25 cellular contexts compared by ENCODE assay signal in the genomic region with DNA sequence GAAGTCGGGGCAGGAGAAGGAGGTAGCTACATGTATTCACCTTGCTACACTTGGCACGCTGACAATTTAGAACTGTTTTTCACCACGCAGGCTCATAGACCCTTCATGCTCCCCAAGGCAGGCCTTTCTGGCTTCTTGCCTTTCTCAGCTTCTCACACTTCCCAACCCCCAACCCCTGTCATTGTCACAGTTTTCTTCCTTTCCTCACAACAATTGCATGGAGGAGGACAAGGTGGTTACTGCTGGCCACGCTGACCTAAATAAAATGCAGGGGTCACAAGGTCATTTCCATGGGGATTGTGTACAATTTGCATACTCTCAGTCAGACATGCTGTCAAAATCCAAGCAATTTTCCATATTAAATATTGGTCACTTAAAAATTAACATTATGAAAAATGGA. TPM values are rescaled to one million over a fixed set of nuclear protein-coding genes. Genes with fewer than 3 reads are reported as not detected.
A peak's percentile ranks its signal among the peaks of the same experiment; 100 is the strongest.
DNase-seq lines count a peak whose midpoint lies in the region; ATAC-seq, FAIRE-seq and TF ChIP-seq lines count a peak whose summit lies in the region.
"Had no signal": no experiment of that assay in that cellular context is flagged by ENCODE, and none has a peak within 500 bp of the region (broad histone marks: within the 10 kb centered on the region; RNA-seq: fewer than 3 reads in every experiment).

No MANE protein-coding gene starts in this region.

- H4K8ac ChIP-seq in mesenchymal stem cell (ENCODE audit: low read length) = peak overlapping the region; percentile 15
- H4K8ac ChIP-seq in neuronal stem cell (ENCODE audit: low read depth, low read length) = no peak overlapping the region

- H3K9me3 ChIP-seq in K562 (replicated peaks; ENCODE audit: control insufficient read depth, insufficient read depth, low read depth, low read length) (no peaks in the 10 kb centered on the region), mesenchymal stem cell (ENCODE audit: control insufficient read depth, low read length) (no peaks in the 10 kb centered on the region), neuronal stem cell (replicated peaks in 1 of 2; ENCODE audit: control insufficient read depth in 2 of 2, insufficient read depth in 1 of 2, low read depth in 1 of 2, low read length in 2 of 2) (no peaks in the 10 kb centered on the region)

- intact Hi-C loops in K562 (cut with micrococcal nuclease) = no loop called here

- H3K79me2 ChIP-seq in K562 (ENCODE audit: control insufficient read depth, insufficient read depth, low read length) = no peaks in the 10 kb centered on the region

- H3K9me1 ChIP-seq in K562 (ENCODE audit: control insufficient read depth, insufficient read depth, low read length) = no peaks in the 10 kb centered on the region

- 18% methylated on average over 4 of the region's 4 CpGs for WGBS in K562 (ENCODE audit: insufficient coverage, low coverage, missing lambda C conversion rate)
- WGBS in mesenchymal stem cell = 79% methylated on average over 4 of the region's 4 CpGs
- WGBS in neuronal stem cell (ENCODE audit: extremely low coverage in 2 of 2, insufficient read length in 2 of 2, insufficient replicate concordance in 1 of 2), 2 donors = no CpG with 5 or more reads among the region's 4 CpGs

- FAIRE-seq in K562 (lab: Jason Lieb, UNC) = no peak
- FAIRE-seq: D721Med, G401.6 had no signal

- no peaks in the 10 kb centered on the region for H3K36me3 ChIP-seq in K562 (ENCODE audit: control insufficient read depth, insufficient read depth, low read length)
- H3K36me3 ChIP-seq in mesenchymal stem cell (ENCODE audit: control insufficient read depth in 1 of 2, insufficient read depth in 2 of 2, low read depth in 1 of 2, low read length in 2 of 2) = no peaks in the 10 kb centered on the region
- no peaks in the 10 kb centered on the region for H3K36me3 ChIP-seq in neuronal stem cell (replicated peaks in 1 of 2; ENCODE audit: control insufficient read depth in 2 of 2, insufficient read depth in 2 of 2, low read length in 2 of 2)

- H2AFZ ChIP-seq in K562 (ENCODE audit: low read depth, low read length) (peak overlapping the region; percentile 88), mesenchymal stem cell (ENCODE audit: low read depth, low read length) (no peak overlapping the region), neuronal stem cell (ENCODE audit: low read length) (peak overlapping the region; percentile 74)
- H2AFZ ChIP-seq: GM23248 had no signal

- in situ Hi-C loops in K562 (cut with MboI) = no loop called here

- H3K18ac ChIP-seq in mesenchymal stem cell (ENCODE audit: low read depth in 1 of 2, low read length in 2 of 2) (peak overlapping the region in 1 of 2 experiments; percentile 30), neuronal stem cell (ENCODE audit: low read length) (no peak overlapping the region)

- no peaks in the 10 kb centered on the region for H4K20me1 ChIP-seq in K562 (replicated peaks; ENCODE audit: control insufficient read depth, insufficient read depth, low read length)

- DNase-seq in DMS 273 (lab: John Stamatoyannopoulos, UW; ENCODE audit: unreplicated experiment) (peak; percentile 22), DMS 273 treated with DMSO at 0.1 percent for 48 hours (lab: John Stamatoyannopoulos, UW) (no peak), K562 (ENCODE audit: extremely low read depth in 1 of 4, low spot score in 3 of 4) (peak in 2 of 4 experiments; percentile 40 to 70), mesenchymal stem cell (no peak), neuronal stem cell (ENCODE audit: low spot score) (no peak), RWPE1 (ENCODE audit: low spot score) (no peak)
- DNase-seq in effector CD8-positive, alpha-beta T cell (lab: John Stamatoyannopoulos, UW) = no peak
- no peak for DNase-seq in activated CD4-positive, alpha-beta T cell treated with anti-CD3 and anti-CD28 coated beads for 1 hour
- DNase-seq: ACHN; CD4-positive, alpha-beta T cell; GM23248; H9; IMR-90; MM.1S; NCI-H1694; NCI-H2029 treated with DMSO at 0.1 percent for 48 hours; NCI-H748 treated with DMSO at 0.1 percent for 48 hours; NK-92 treated with Interleukin-12 subunit alpha and Interleukin-12 subunit beta, amount 100 ng/mL, for 24 hours; PC-3; RPMI8226; SHP77 had no signal

- no peak overlapping the region for H2BK5ac ChIP-seq in mesenchymal stem cell (ENCODE audit: low read depth, low read length, poor library complexity, severe bottlenecking)
- H2BK5ac ChIP-seq in neuronal stem cell (ENCODE audit: low read length) = no peak overlapping the region

- no peak overlapping the region for H2BK15ac ChIP-seq in mesenchymal stem cell (ENCODE audit: low read depth, poor library complexity, severe bottlenecking)
- H2BK15ac ChIP-seq in neuronal stem cell (ENCODE audit: low read length) = no peak overlapping the region

- no peak for TF ChIP-seq EP300 in K562 (IDR thresholded peaks at IDR 0.05; ENCODE audit: low read length)

- H2BK12ac ChIP-seq in mesenchymal stem cell (ENCODE audit: low read length in 2 of 2) = no peak overlapping the region
- no peak overlapping the region for H2BK12ac ChIP-seq in neuronal stem cell (ENCODE audit: low read length)

- H3K79me1 ChIP-seq in mesenchymal stem cell (replicated peaks; ENCODE audit: low read length, poor library complexity, severe bottlenecking) = peaks cover 1% of the 10 kb centered on the region
- no peaks in the 10 kb centered on the region for H3K79me1 ChIP-seq in neuronal stem cell (ENCODE audit: low read depth, low read length)

- peak overlapping the region; percentile 44 for H2AK5ac ChIP-seq in mesenchymal stem cell (ENCODE audit: low read length, severe bottlenecking)
- no peak overlapping the region for H2AK5ac ChIP-seq in neuronal stem cell (ENCODE audit: low read depth, low read length)

- peaks cover 14 to 55% of the 10 kb centered on the region in 2 experiments for H3K4me1 ChIP-seq in K562 (replicated peaks in 1 of 2; ENCODE audit: control insufficient read depth in 2 of 2, insufficient read depth in 2 of 2, low read length in 2 of 2)
- H3K4me1 ChIP-seq in mesenchymal stem cell (ENCODE audit: control insufficient read depth, insufficient read depth, low read depth, low read length) = peaks cover 2% of the 10 kb centered on the region
- peaks cover 8 to 31% of the 10 kb centered on the region in 2 donors for H3K4me1 ChIP-seq in neuronal stem cell (ENCODE audit: control insufficient read depth in 2 of 2, insufficient read depth in 1 of 2, low read depth in 1 of 2, low read length in 2 of 2)

- peak overlapping the region; percentile 43 for H3K4me2 ChIP-seq in K562 (ENCODE audit: insufficient read depth, low read length)
- H3K4me2 ChIP-seq in mesenchymal stem cell (ENCODE audit: low read length, poor library complexity, severe bottlenecking) = no peak overlapping the region
- H3K4me2 ChIP-seq in neuronal stem cell (ENCODE audit: insufficient read depth, low read length, poor library complexity, severe bottlenecking) = no peak overlapping the region
- H3K4me2 ChIP-seq: KMS-11 had no signal

- H3K23ac ChIP-seq in mesenchymal stem cell (ENCODE audit: low read length in 2 of 2) = no peak overlapping the region
- no peak overlapping the region for H3K23ac ChIP-seq in neuronal stem cell (ENCODE audit: low read depth, low read length, poor library complexity)

- H3K4me3 ChIP-seq in K562 (no peak overlapping the region), mesenchymal stem cell (ENCODE audit: insufficient read depth in 1 of 2, low read depth in 1 of 2, low read length in 2 of 2) (no peak overlapping the region), neuronal stem cell (ENCODE audit: low read length in 2 of 2) (peak overlapping the region in 1 of 2 donors; percentile 10)
- H3K4me3 ChIP-seq: GM23248 had no signal

- H3K4ac ChIP-seq in mesenchymal stem cell (ENCODE audit: low read depth in 1 of 2, low read length in 2 of 2) (no peak overlapping the region), neuronal stem cell (ENCODE audit: low read length) (no peak overlapping the region)

- POLR2A ChIA-PET in K562 (lab: Yijun Ruan, JAX) = no interaction called here
- POLR2A ChIA-PET in RWPE1 (lab: Yijun Ruan, JAX; ENCODE audit: low non-redundant PET) = no interaction called here

- peak overlapping the region; percentile 41 to 73; a peak in 3 of 4 replicates for H3K9ac ChIP-seq in K562 (ENCODE audit: insufficient read depth in 1 of 2, low read depth in 2 of 2, low read length in 2 of 2)
- H3K9ac ChIP-seq in mesenchymal stem cell (ENCODE audit: low read length) = no peak overlapping the region
- H3K9ac ChIP-seq in neuronal stem cell (ENCODE audit: low read depth, low read length, poor library complexity) = no peak overlapping the region
- H3K9ac ChIP-seq: GM23248, KMS-11 had no signal

- H3K27ac ChIP-seq in K562 (ENCODE audit: extremely low read depth, low read depth, low read length) (peak overlapping the region; percentile 55), mesenchymal stem cell (ENCODE audit: low read length, poor library complexity, severe bottlenecking) (no peak overlapping the region), neuronal stem cell (replicated peaks; ENCODE audit: low read length) (no peak overlapping the region), RWPE1 (no peak overlapping the region)
- H3K27ac ChIP-seq: 22Rv1, GM23248, KMS-11 had no signal

- ATAC-seq in K562 = peak; percentile 25
- ATAC-seq: PC-3 had no signal

- H2BK120ac ChIP-seq in mesenchymal stem cell (ENCODE audit: low read depth, low read length) = no peak overlapping the region
- no peak overlapping the region for H2BK120ac ChIP-seq in neuronal stem cell (ENCODE audit: low read depth, low read length)

- no TSS peak for BruUV-seq in K562 (replicated peaks; lab: Mats Ljungman, UMichigan)

- no peak for TF ChIP-seq POLR2A in K562 (conservative IDR thresholded peaks at IDR 0.05)

- H3K14ac ChIP-seq in mesenchymal stem cell (ENCODE audit: low read length in 2 of 2) (no peak overlapping the region), neuronal stem cell (ENCODE audit: low read length) (no peak overlapping the region)

- no peak overlapping the region for H4K91ac ChIP-seq in mesenchymal stem cell (ENCODE audit: low read length)
- no peak overlapping the region for H4K91ac ChIP-seq in neuronal stem cell (ENCODE audit: low read depth, low read length, poor library complexity)

- no peaks in the 10 kb centered on the region for H3K27me3 ChIP-seq in K562 (ENCODE audit: control insufficient read depth in 2 of 2, insufficient read depth in 2 of 2, low read length in 2 of 2)
- H3K27me3 ChIP-seq in mesenchymal stem cell (ENCODE audit: control insufficient read depth in 1 of 2, insufficient read depth in 1 of 2, low read length in 2 of 2) = no peaks in the 10 kb centered on the region
- H3K27me3 ChIP-seq in neuronal stem cell (ENCODE audit: control insufficient read depth in 3 of 3, insufficient read depth in 3 of 3, low read depth in 1 of 3, low read length in 3 of 3) = no peaks in the 10 kb centered on the region

- TF ChIP-seq CTCF in K562 (IDR thresholded peaks at IDR 0.05 in 2 of 3, conservative IDR thresholded peaks at IDR 0.05 in 1 of 3; ENCODE audit: insufficient read depth in 2 of 3, low read depth in 1 of 3, low read length in 3 of 3) (no peak), RWPE1 (conservative IDR thresholded peaks at IDR 0.05; ENCODE audit: low read depth) (no peak)

- no peak for TF ChIP-seq RAD21 in K562 (CRISPR knock-in tag; conservative IDR thresholded peaks at IDR 0.05 in 1 of 2, IDR thresholded peaks at IDR 0.05 in 1 of 2)

- CTCF ChIA-PET in K562 (lab: Yijun Ruan, JAX; ENCODE audit: low intra/inter-chr PET ratio) = no interaction called here
- CTCF ChIA-PET in RWPE1 (lab: Yijun Ruan, JAX) = no interaction called here

RNA-seq across cellular contexts. Expression of gene SSR3, which starts 44.6 kb away (rescaled TPM):
- 161 and 194 TPM in 2 replicates for total RNA-seq in K562 (2011; cell fraction: chromatin; rRNA removed; ENCODE audit: low replicate concordance)
- total RNA-seq in K562 (2011; cell fraction: nucleolus; rRNA removed) = 173 and 183 TPM in 2 replicates
- total RNA-seq in K562 (2011; cell fraction: nucleoplasm; rRNA removed) = 226 and 257 TPM in 2 replicates
- 104 and 139 TPM in 2 replicates for total RNA-seq in K562 (2014; rRNA removed)
- 330 and 368 TPM in 2 replicates for total RNA-seq in K562 (2014; rRNA removed; fragmentation: Illumina TruSeq; extraction: Trizol)
- total RNA-seq in K562 (2015; rRNA removed; fragmentation: Illumina TruSeq; extraction: Trizol) = 206 and 248 TPM in 2 replicates
- 243 and 257 TPM in 2 replicates for total RNA-seq in K562 (2021)
- polyA plus RNA-seq in K562 (2011; rRNA removed) = 354 and 388 TPM in 2 replicates
- polyA plus RNA-seq in K562 (2011; cell fraction: cytosol; rRNA removed) = 155 and 228 TPM in 2 replicates
- polyA plus RNA-seq in K562 (2011; cell fraction: nucleus; rRNA removed) = 70.9 and 103 TPM in 2 replicates
- polyA plus RNA-seq in K562 (2012) = 284 and 396 TPM in 2 replicates
- 246 and 307 TPM in 2 replicates for polyA plus RNA-seq in K562 (2014; fragmentation: Illumina TruSeq; extraction: Trizol)
- polyA plus RNA-seq in K562 (2014; fragmentation: Nextera tagmentation; extraction: Ambion mirVana) = 100 to 1,000 TPM; 423 to 464 TPM
- 154 and 214 TPM in 2 replicates for polyA plus RNA-seq in K562 (2014; rRNA removed)
- polyA minus RNA-seq in K562 (2011; rRNA and poly(A)+ RNA removed) = 571 and 620 TPM in 2 replicates
- 141 and 146 TPM in 2 replicates for polyA minus RNA-seq in K562 (2011; cell fraction: cytosol; rRNA and poly(A)+ RNA removed)
- polyA minus RNA-seq in K562 (2011; cell fraction: nucleus; rRNA and poly(A)+ RNA removed) = 74.0 and 143 TPM in 2 replicates
- 238 TPM for polyA plus RNA-seq in mesenchymal stem cell (2013, experiment 1 of 2)
- 261 TPM for polyA plus RNA-seq in mesenchymal stem cell (2013, experiment 2 of 2)
- polyA plus RNA-seq in neuronal stem cell (2013, experiment 1 of 2) = 95.6 TPM
- polyA plus RNA-seq in neuronal stem cell (2013, experiment 2 of 2) = 92.3 TPM

Comparison
In these comparisons a context has a peak if more than half of its experiments do, and no peak if none do; other contexts are left out.
1. H3K9ac ChIP-seq: peak in K562 (2 of 2); none in mesenchymal stem cell (single experiment) and neuronal stem cell (single experiment).